ENCODE assay signal across 10 cellular contexts in the genomic region with DNA sequence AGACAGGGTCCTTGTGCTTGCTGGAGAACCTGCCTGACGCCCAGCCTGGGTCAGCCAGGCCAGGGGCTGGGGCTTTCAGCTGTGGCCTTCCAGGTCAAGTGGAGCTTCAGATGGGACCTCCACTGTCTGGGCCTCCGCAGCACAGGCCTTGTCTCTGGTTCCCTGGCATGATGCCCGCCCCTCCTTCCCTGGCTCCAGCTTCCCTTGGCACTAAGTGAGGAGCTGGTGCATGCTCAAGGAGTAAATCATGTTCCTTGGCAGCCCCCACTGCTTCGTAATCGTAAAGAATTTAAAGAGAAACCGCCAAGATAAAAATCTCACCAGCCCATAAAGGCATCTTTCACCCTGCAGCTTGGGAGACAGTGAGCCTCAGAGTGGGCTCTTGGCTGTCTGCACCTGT. TPM values are rescaled to one million over a fixed set of nuclear protein-coding genes. Genes with fewer than 3 reads are reported as not detected.
DNase-seq lines count a peak whose midpoint lies in the region; ATAC-seq, FAIRE-seq and TF ChIP-seq lines count a peak whose summit lies in the region.
"Had no signal": no experiment of that assay in that cellular context is flagged by ENCODE, and none has a peak within 500 bp of the region (broad histone marks: within the 10 kb centered on the region; RNA-seq: fewer than 3 reads in every experiment).

No MANE protein-coding gene starts in this region.

- H3K36me3 Mint-ChIP-seq in osteocyte (ENCODE audit: unreplicated experiment): no peaks in the 10 kb centered on the region

- H2AFZ ChIP-seq in HepG2 (ENCODE audit: low read length): no peak overlapping the region

- no peaks in the 10 kb centered on the region for H3K9me3 Mint-ChIP-seq in osteocyte (ENCODE audit: unreplicated experiment)

- H3K4me1 ChIP-seq in HepG2 (ENCODE audit: insufficient read depth, low read length): peaks cover 75% of the 10 kb centered on the region

- peaks cover 0 to 13% of the 10 kb centered on the region in 2 experiments; a peak in 1 of 5 replicates for H3K36me3 ChIP-seq in HepG2 (replicated peaks in 1 of 2; ENCODE audit: control insufficient read depth in 1 of 2, insufficient read depth in 2 of 2, low read length in 2 of 2)

- CTCF ChIA-PET in AG04449 (lab: Yijun Ruan, JAX): interaction anchor here (0.8 to 25.9 kb wide), 5 partner anchors 12 to 156 kb away, joined by 3 to 283 read pairs (median 6); partner anchors contain the start of gene GNAT1
- CTCF ChIA-PET in HepG2 (lab: Yijun Ruan, JAX; ENCODE audit: low intra/inter-chr PET ratio, low total read pairs): no interaction called here

- POLR2A ChIA-PET in AG04449 (lab: Yijun Ruan, JAX) (interaction anchor here (1.0 to 1.6 kb wide), 3 partner anchors 8 to 361 kb away, joined by 3 to 6 read pairs (median 4); partner anchors contain the start of gene INKA1), HepG2 (lab: Yijun Ruan, JAX) (interaction anchor here (0.7 to 1.9 kb wide), 3 partner anchors 8 to 32 kb away, joined by 3 to 5 read pairs (median 3); no protein-coding TSS in a partner anchor)

- DNase-seq in AG04449 (ENCODE audit: low read depth, low spot score): peak; percentile 65
- DNase-seq in NCI-H446 treated with DMSO at 0.1 percent for 48 hours (lab: John Stamatoyannopoulos, UW): peak; percentile 59
- DNase-seq in fibroblast of gingiva (ENCODE audit: low read depth): peak; percentile 97
- DNase-seq in osteocyte (ENCODE audit: extremely low spot score, unreplicated experiment): no peak
- no peak for DNase-seq in activated gamma-delta T cell treated with Interleukin-2 at 50 U/mL for 16 hours
- no peak for DNase-seq in HepG2 (ENCODE audit: low spot score)
- DNase-seq: stimulated activated CD4-positive, alpha-beta T cell treated with anti-CD3 and anti-CD28 coated beads, Interleukin-4, amount 100 ng/mL, for 4 hours had no signal

- H3K4me3 ChIP-seq in AG04449 (ENCODE audit: low read depth, low read length): no peak overlapping the region
- no peak overlapping the region for H3K4me3 ChIP-seq in HepG2 (replicated peaks in 1 of 3; ENCODE audit: insufficient read depth in 1 of 3, low read depth in 2 of 3, low read length in 3 of 3)

- no peak for TF ChIP-seq RAD21 in HepG2 (CRISPR knock-in tag; IDR thresholded peaks at IDR 0.05)

- H3K9me3 ChIP-seq in HepG2 (ENCODE audit: low read length): no peaks in the 10 kb centered on the region

- H3K9ac ChIP-seq in HepG2 (ENCODE audit: insufficient read depth, low read depth, low read length): no peak overlapping the region

- FAIRE-seq in HepG2 (lab: Jason Lieb, UNC): no peak
- FAIRE-seq: colon had no signal

- TF ChIP-seq CTCF in AG04449 (IDR thresholded peaks at IDR 0.05; ENCODE audit: insufficient read depth, low read length, missing control alignments) (no peak), osteocyte (IDR thresholded peaks at IDR 0.05) (no peak), HepG2 (CRISPR knock-in tag; IDR thresholded peaks at IDR 0.05) (no peak)

- H3K27me3 Mint-ChIP-seq in osteocyte (ENCODE audit: unreplicated experiment): no peaks in the 10 kb centered on the region

- no TSS peak for BruUV-seq in HepG2 (replicated peaks; lab: Mats Ljungman, UMichigan)

- ATAC-seq in HG03520 (IDR thresholded peaks at IDR 0.05; ENCODE audit: unreplicated experiment): no peak
- no peak for ATAC-seq in HG03196 (IDR thresholded peaks at IDR 0.05; ENCODE audit: unreplicated experiment)
- no peak for ATAC-seq in HepG2

- H4K20me1 ChIP-seq in HepG2 (ENCODE audit: insufficient read depth, low read length): no peaks in the 10 kb centered on the region

- WGBS in HepG2 (ENCODE audit: low lambda C conversion rate): 96% methylated on average over 3 of the region's 6 CpGs

- H3K4me1 Mint-ChIP-seq in osteocyte (ENCODE audit: unreplicated experiment): peaks cover 50% of the 10 kb centered on the region

- TF ChIP-seq EP300 in HepG2 (IDR thresholded peaks at IDR 0.05; ENCODE audit: low read depth in 2 of 2, low read length in 2 of 2): no peak
- TF ChIP-seq EP300 in HepG2 (CRISPR knock-in tag; IDR thresholded peaks at IDR 0.05; ENCODE audit: borderline replicate concordance): no peak

- H3K4me2 ChIP-seq in HepG2 (ENCODE audit: low read depth, low read length): no peak overlapping the region

- in situ Hi-C loops in HepG2 (cut with HindIII; ENCODE audit: extremely low pct_ligation_motif_present, low pct_unique_long_range_greater_than_20kb): no loop called here

- H3K27ac Mint-ChIP-seq in osteocyte (ENCODE audit: unreplicated experiment): peak overlapping the region; percentile 56

- intact Hi-C loops in HepG2 (cut with micrococcal nuclease; ENCODE audit: unreplicated experiment): no loop called here

- TF ChIP-seq POLR2A in HepG2 (IDR thresholded peaks at IDR 0.05; ENCODE audit: insufficient read depth in 1 of 2, low read depth in 2 of 2, low read length in 2 of 2): no peak

- no peak overlapping the region for H3K4me3 Mint-ChIP-seq in osteocyte (ENCODE audit: unreplicated experiment)

- H3K27me3 ChIP-seq in HepG2 (ENCODE audit: control insufficient read depth in 1 of 2, insufficient read depth in 2 of 2, low read length in 2 of 2): no peaks in the 10 kb centered on the region

- H3K27ac ChIP-seq in HepG2 (ENCODE audit: extremely low read length, insufficient read depth, low read length): no peak overlapping the region

- peaks cover 5% of the 10 kb centered on the region for H3K79me2 ChIP-seq in HepG2 (ENCODE audit: insufficient read depth, low read length)

RNA-seq across cellular contexts. Expression of gene SEMA3F, which starts 8.9 kb away (rescaled TPM):
- 11.8 and 12.9 TPM in 2 replicates for total RNA-seq in osteocyte
- 3.6 and 7.6 TPM in 2 replicates for total RNA-seq in HepG2 (2016; rRNA removed; fragmentation: Illumina TruSeq; extraction: Trizol)
- 1.5 and 1.7 TPM in 2 replicates for total RNA-seq in HepG2 (2016; cell fraction: cytosol; rRNA removed; fragmentation: Illumina TruSeq; extraction: Trizol; ENCODE audit: low read depth)
- total RNA-seq in HepG2 (2016; cell fraction: insoluble cytoplasmic fraction; rRNA removed; fragmentation: Illumina TruSeq; extraction: Trizol): 3.6 and 8.8 TPM in 2 replicates
- 4.9 and 5.4 TPM in 2 replicates for total RNA-seq in HepG2 (2016; cell fraction: membrane; rRNA removed; fragmentation: Illumina TruSeq; extraction: Trizol)
- total RNA-seq in HepG2 (2016; cell fraction: nucleus; rRNA removed; fragmentation: Illumina TruSeq; extraction: Trizol): 8.8 and 9.1 TPM in 2 replicates
- polyA plus RNA-seq in HepG2 (2011; rRNA removed): 14.8 and 17.2 TPM in 2 replicates
- 13.5 and 13.7 TPM in 2 replicates for polyA plus RNA-seq in HepG2 (2011; cell fraction: cytosol; rRNA removed)
- 22.1 and 33.2 TPM in 2 replicates for polyA plus RNA-seq in HepG2 (2011; cell fraction: nucleus; rRNA removed)
- polyA plus RNA-seq in HepG2 (2012): 9.5 and 12.9 TPM in 2 replicates
- polyA plus RNA-seq in HepG2 (2016; cell fraction: cytosol; fragmentation: Illumina TruSeq; extraction: Trizol; ENCODE audit: low read depth): 2.0 and 2.5 TPM in 2 replicates
- polyA plus RNA-seq in HepG2 (2016; cell fraction: insoluble cytoplasmic fraction; fragmentation: Illumina TruSeq; extraction: Trizol; ENCODE audit: low read depth): 6.6 and 7.1 TPM in 2 replicates
- polyA plus RNA-seq in HepG2 (2016; cell fraction: membrane; fragmentation: Illumina TruSeq; extraction: Trizol; ENCODE audit: low read depth): 5.8 and 6.2 TPM in 2 replicates
- 22.2 and 24.9 TPM in 2 replicates for polyA plus RNA-seq in HepG2 (2016; cell fraction: nucleus; fragmentation: Illumina TruSeq; extraction: Trizol; ENCODE audit: insufficient read depth, low read depth)
- 63.3 and 65.7 TPM in 2 replicates for polyA minus RNA-seq in HepG2 (2011; rRNA and poly(A)+ RNA removed; ENCODE audit: low replicate concordance)
- polyA minus RNA-seq in HepG2 (2011; cell fraction: cytosol; rRNA and poly(A)+ RNA removed): 14.4 and 15.7 TPM in 2 replicates
- polyA minus RNA-seq in HepG2 (2011; cell fraction: nucleus; rRNA and poly(A)+ RNA removed): 7.2 and 9.3 TPM in 2 replicates

RNA-seq across cellular contexts. Expression of gene GNAT1, which starts 27.4 kb away (rescaled TPM):
- not detected in 2 replicates for total RNA-seq in osteocyte
- total RNA-seq in HepG2 (2016; rRNA removed; fragmentation: Illumina TruSeq; extraction: Trizol): 0.15 TPM in 1 of 2 replicates, not detected in the other
- total RNA-seq in HepG2 (2016; cell fraction: cytosol; rRNA removed; fragmentation: Illumina TruSeq; extraction: Trizol; ENCODE audit: low read depth): 1.8 and 2.0 TPM in 2 replicates
- 0.09 and 0.28 TPM in 2 replicates for total RNA-seq in HepG2 (2016; cell fraction: insoluble cytoplasmic fraction; rRNA removed; fragmentation: Illumina TruSeq; extraction: Trizol)
- 0.87 and 1.1 TPM in 2 replicates for total RNA-seq in HepG2 (2016; cell fraction: membrane; rRNA removed; fragmentation: Illumina TruSeq; extraction: Trizol)
- 0.25 and 0.44 TPM in 2 replicates for total RNA-seq in HepG2 (2016; cell fraction: nucleus; rRNA removed; fragmentation: Illumina TruSeq; extraction: Trizol)
- 0.03 TPM in 1 of 2 replicates, not detected in the other for polyA plus RNA-seq in HepG2 (2011; rRNA removed)
- polyA plus RNA-seq in HepG2 (2011; cell fraction: cytosol; rRNA removed): not detected in 2 replicates
- 0.14 and 0.33 TPM in 2 replicates for polyA plus RNA-seq in HepG2 (2011; cell fraction: nucleus; rRNA removed)
- polyA plus RNA-seq in HepG2 (2012): 0.08 TPM in 1 of 2 replicates, not detected in the other
- polyA plus RNA-seq in HepG2 (2016; cell fraction: cytosol; fragmentation: Illumina TruSeq; extraction: Trizol; ENCODE audit: low read depth): not detected in 2 replicates
- polyA plus RNA-seq in HepG2 (2016; cell fraction: insoluble cytoplasmic fraction; fragmentation: Illumina TruSeq; extraction: Trizol; ENCODE audit: low read depth): not detected in 2 replicates
- not detected in 2 replicates for polyA plus RNA-seq in HepG2 (2016; cell fraction: membrane; fragmentation: Illumina TruSeq; extraction: Trizol; ENCODE audit: low read depth)
- polyA plus RNA-seq in HepG2 (2016; cell fraction: nucleus; fragmentation: Illumina TruSeq; extraction: Trizol; ENCODE audit: insufficient read depth, low read depth): 0.31 TPM in 1 of 2 replicates, not detected in the other
- polyA minus RNA-seq in HepG2 (2011; rRNA and poly(A)+ RNA removed; ENCODE audit: low replicate concordance): 0.47 and 2.3 TPM in 2 replicates
- 0.26 TPM in 1 of 2 replicates, not detected in the other for polyA minus RNA-seq in HepG2 (2011; cell fraction: cytosol; rRNA and poly(A)+ RNA removed)
- polyA minus RNA-seq in HepG2 (2011; cell fraction: nucleus; rRNA and poly(A)+ RNA removed): 1.2 and 1.5 TPM in 2 replicates

RNA-seq across cellular contexts. Expression of gene SLC38A3, which starts 41.0 kb away (rescaled TPM):
- total RNA-seq in osteocyte (3.9 and 4.5 TPM in 2 replicates), HepG2 (2016; rRNA removed; fragmentation: Illumina TruSeq; extraction: Trizol) (14.3 and 29.8 TPM in 2 replicates)
- 9.4 and 12.0 TPM in 2 replicates for total RNA-seq in HepG2 (2016; cell fraction: cytosol; rRNA removed; fragmentation: Illumina TruSeq; extraction: Trizol; ENCODE audit: low read depth)
- total RNA-seq in HepG2 (2016; cell fraction: insoluble cytoplasmic fraction; rRNA removed; fragmentation: Illumina TruSeq; extraction: Trizol): 14.3 and 31.3 TPM in 2 replicates
- total RNA-seq in HepG2 (2016; cell fraction: membrane; rRNA removed; fragmentation: Illumina TruSeq; extraction: Trizol): 13.7 and 15.1 TPM in 2 replicates
- 51.2 and 60.9 TPM in 2 replicates for total RNA-seq in HepG2 (2016; cell fraction: nucleus; rRNA removed; fragmentation: Illumina TruSeq; extraction: Trizol)
- 164 and 247 TPM in 2 replicates for polyA plus RNA-seq in HepG2 (2011; rRNA removed)
- polyA plus RNA-seq in HepG2 (2011; cell fraction: cytosol; rRNA removed): 69.6 and 77.8 TPM in 2 replicates
- polyA plus RNA-seq in HepG2 (2011; cell fraction: nucleus; rRNA removed): 645 and 755 TPM in 2 replicates
- polyA plus RNA-seq in HepG2 (2012): 101 and 126 TPM in 2 replicates
- polyA plus RNA-seq in HepG2 (2016; cell fraction: cytosol; fragmentation: Illumina TruSeq; extraction: Trizol; ENCODE audit: low read depth): 7.3 and 7.5 TPM in 2 replicates
- 17.2 and 22.9 TPM in 2 replicates for polyA plus RNA-seq in HepG2 (2016; cell fraction: insoluble cytoplasmic fraction; fragmentation: Illumina TruSeq; extraction: Trizol; ENCODE audit: low read depth)
- 12.8 and 13.7 TPM in 2 replicates for polyA plus RNA-seq in HepG2 (2016; cell fraction: membrane; fragmentation: Illumina TruSeq; extraction: Trizol; ENCODE audit: low read depth)
- polyA plus RNA-seq in HepG2 (2016; cell fraction: nucleus; fragmentation: Illumina TruSeq; extraction: Trizol; ENCODE audit: insufficient read depth, low read depth): 146 and 148 TPM in 2 replicates
- 0.14 and 257 TPM in 2 replicates for polyA minus RNA-seq in HepG2 (2011; rRNA and poly(A)+ RNA removed; ENCODE audit: low replicate concordance)
- 61.1 and 83.0 TPM in 2 replicates for polyA minus RNA-seq in HepG2 (2011; cell fraction: cytosol; rRNA and poly(A)+ RNA removed)
- polyA minus RNA-seq in HepG2 (2011; cell fraction: nucleus; rRNA and poly(A)+ RNA removed): 113 and 140 TPM in 2 replicates

Comparison
In these comparisons a context has a peak if more than half of its experiments do, and no peak if none do; other contexts are left out.
1. DNase-seq: peak in AG04449 (single experiment), NCI-H446 treated with DMSO at 0.1 percent for 48 hours (single experiment) and fibroblast of gingiva (single experiment); none in osteocyte (single experiment), activated gamma-delta T cell treated with Interleukin-2 at 50 U/mL for 16 hours (single experiment) and HepG2 (single experiment).